ENCODE assay signal across 19 cellular contexts in the genomic region with DNA sequence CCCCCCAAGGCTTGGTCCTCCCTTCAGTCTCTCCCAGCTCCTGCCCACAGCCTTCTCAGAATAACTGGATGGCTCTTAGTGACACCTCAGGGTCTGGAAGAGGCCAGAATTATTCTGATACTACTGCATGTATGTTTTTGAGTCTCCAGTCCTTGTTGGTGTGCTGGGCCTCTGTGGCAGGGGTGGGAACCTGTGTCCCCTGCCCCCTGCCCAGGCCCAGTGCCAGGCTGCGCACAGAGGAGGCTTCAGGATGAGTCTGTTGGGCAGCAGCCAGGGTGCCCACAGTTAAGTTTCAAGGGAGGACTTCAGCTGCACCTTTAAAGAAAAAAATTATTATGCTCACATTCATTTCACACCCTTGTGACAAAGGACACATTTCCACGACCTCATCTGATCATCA.
A peak's percentile ranks its signal among the peaks of the same experiment; 100 is the strongest.
DNase-seq lines count a peak whose midpoint lies in the region; ATAC-seq and TF ChIP-seq lines count a peak whose summit lies in the region.
"Had no signal": no experiment of that assay in that cellular context is flagged by ENCODE, and none has a peak within 500 bp of the region (broad histone marks: within the 10 kb centered on the region; RNA-seq: fewer than 3 reads in every experiment).

No MANE protein-coding gene starts in this region.

- H3K27ac ChIP-seq in RWPE2 (ENCODE audit: poor library complexity, severe bottlenecking) (no peak overlapping the region), rectal smooth muscle tissue (ENCODE audit: low read depth, low read length) (peak overlapping the region; percentile 18), transverse colon (peak overlapping the region in 3 of 4 donors; percentile 0 to 37 (median 34))
- H3K27ac ChIP-seq: GM23248 had no signal

- TF ChIP-seq POLR2A in transverse colon (IDR thresholded peaks at IDR 0.05) = no peak

- 55% methylated on average over 2 of the region's 2 CpGs; no CpG with 5 or more reads in 1 of the 2 donors for WGBS in transverse colon (ENCODE audit: low coverage in 1 of 2), 2 donors

- H3K4me3 Mint-ChIP-seq in activated T-helper 17 cell treated with anti-CD3 and anti-CD28 coated beads, Interleukin-2, amount 50 U/mL, for 72 hours = no peak overlapping the region
- H3K4me3 Mint-ChIP-seq: CD4-positive, CD25-positive, alpha-beta regulatory T cell; CD8-positive, alpha-beta memory T cell had no signal

- in situ Hi-C loops in transverse colon (cut with MboI; ENCODE audit: low pct_ligation_motif_present in 1 of 4, low pct_unique_long_range_greater_than_20kb in 1 of 4, low sequenced_read_pairs in 3 of 4) = no loop called here

- H3K9ac ChIP-seq in rectal smooth muscle tissue (ENCODE audit: low read length) = no peak overlapping the region
- H3K9ac ChIP-seq: GM23248 had no signal

- H3K9me3 ChIP-seq in RWPE2 (ENCODE audit: severe bottlenecking) (no peaks in the 10 kb centered on the region), transverse colon (no peaks in the 10 kb centered on the region)
- H3K9me3 ChIP-seq: BE2C, HAP-1 had no signal

- TF ChIP-seq CTCF in RWPE2 (IDR thresholded peaks at IDR 0.05; ENCODE audit: poor library complexity, severe bottlenecking) (no peak), transverse colon (IDR thresholded peaks at IDR 0.05) (no peak)

- H3K36me3 Mint-ChIP-seq in activated T-helper 17 cell treated with anti-CD3 and anti-CD28 coated beads, Interleukin-2, amount 50 U/mL, for 72 hours (ENCODE audit: low read depth) = no peaks in the 10 kb centered on the region
- H3K36me3 Mint-ChIP-seq: CD4-positive, CD25-positive, alpha-beta regulatory T cell; CD8-positive, alpha-beta memory T cell had no signal

- H3K27me3 ChIP-seq in RWPE2 (ENCODE audit: insufficient read depth, poor library complexity, severe bottlenecking) (peaks cover 3% of the 10 kb centered on the region), rectal smooth muscle tissue (ENCODE audit: control insufficient read depth, insufficient read depth, low read length) (no peaks in the 10 kb centered on the region), transverse colon (no peaks in the 10 kb centered on the region)
- H3K27me3 ChIP-seq: BE2C had no signal

- H3K9me3 Mint-ChIP-seq in activated T-helper 17 cell treated with anti-CD3 and anti-CD28 coated beads, Interleukin-2, amount 50 U/mL, for 72 hours = no peaks in the 10 kb centered on the region

- H3K36me3 ChIP-seq in RWPE2 (ENCODE audit: low read depth) (no peaks in the 10 kb centered on the region), rectal smooth muscle tissue (ENCODE audit: control insufficient read depth, insufficient read depth, low read length) (no peaks in the 10 kb centered on the region), transverse colon (no peaks in the 10 kb centered on the region)
- H3K36me3 ChIP-seq: BE2C, HAP-1 had no signal

- no peak for TF ChIP-seq EP300 in transverse colon (IDR thresholded peaks at IDR 0.05; ENCODE audit: low read depth)

- no peaks in the 10 kb centered on the region for H3K4me1 ChIP-seq in RWPE2 (ENCODE audit: insufficient read depth, poor library complexity, severe bottlenecking)
- peaks cover 45% of the 10 kb centered on the region for H3K4me1 ChIP-seq in rectal smooth muscle tissue (ENCODE audit: control insufficient read depth, insufficient read depth, low read length)
- H3K4me1 ChIP-seq in transverse colon = peaks cover 3 to 22% (median 5%) of the 10 kb centered on the region in 4 donors
- H3K4me1 ChIP-seq: HAP-1 had no signal

- H3K4me1 Mint-ChIP-seq in activated T-helper 17 cell treated with anti-CD3 and anti-CD28 coated beads, Interleukin-2, amount 50 U/mL, for 72 hours = no peaks in the 10 kb centered on the region
- H3K4me1 Mint-ChIP-seq: CD4-positive, CD25-positive, alpha-beta regulatory T cell; CD8-positive, alpha-beta memory T cell had no signal

- intact Hi-C loops in transverse colon (cut with DNase I; ENCODE audit: low total_unique reads) = no loop called here

- ATAC-seq in RWPE2 (ENCODE audit: low read depth) = no peak
- ATAC-seq in activated T-helper 17 cell treated with anti-CD3 and anti-CD28 coated beads, Interleukin-2, amount 50 U/mL, for 72 hours (replicated peaks) = peak; percentile 6
- no peak for ATAC-seq in GM18517 (IDR thresholded peaks at IDR 0.05; ENCODE audit: unreplicated experiment)
- ATAC-seq: GM12878 had no signal

- H3K4me3 ChIP-seq in RWPE2 (ENCODE audit: severe bottlenecking) (no peak overlapping the region), rectal smooth muscle tissue (ENCODE audit: low read length) (no peak overlapping the region), transverse colon (no peak overlapping the region)
- H3K4me3 ChIP-seq: GM12878, GM23248, HAP-1 had no signal

- DNase-seq in RWPE2 (ENCODE audit: low spot score) (peak; percentile 29), transverse colon (no peak), hypothalamus (lab: John Stamatoyannopoulos, UW) (no peak)
- DNase-seq in effector CD8-positive, alpha-beta T cell (lab: John Stamatoyannopoulos, UW) = no peak
- DNase-seq: BE2C; C1 segment of cervical spinal cord; CD4-positive, CD25-positive, alpha-beta regulatory T cell; CD8-positive, alpha-beta memory T cell; COR-L47; DMS 273 treated with DMSO at 0.1 percent for 48 hours; DMS53; DND-41; EL; GM23248 had no signal

- no peak overlapping the region for H3K27ac Mint-ChIP-seq in activated T-helper 17 cell treated with anti-CD3 and anti-CD28 coated beads, Interleukin-2, amount 50 U/mL, for 72 hours
- H3K27ac Mint-ChIP-seq: CD4-positive, CD25-positive, alpha-beta regulatory T cell; CD8-positive, alpha-beta memory T cell had no signal

- H3K27me3 Mint-ChIP-seq in activated T-helper 17 cell treated with anti-CD3 and anti-CD28 coated beads, Interleukin-2, amount 50 U/mL, for 72 hours = peaks cover 13% of the 10 kb centered on the region
